In the genomic region with DNA sequence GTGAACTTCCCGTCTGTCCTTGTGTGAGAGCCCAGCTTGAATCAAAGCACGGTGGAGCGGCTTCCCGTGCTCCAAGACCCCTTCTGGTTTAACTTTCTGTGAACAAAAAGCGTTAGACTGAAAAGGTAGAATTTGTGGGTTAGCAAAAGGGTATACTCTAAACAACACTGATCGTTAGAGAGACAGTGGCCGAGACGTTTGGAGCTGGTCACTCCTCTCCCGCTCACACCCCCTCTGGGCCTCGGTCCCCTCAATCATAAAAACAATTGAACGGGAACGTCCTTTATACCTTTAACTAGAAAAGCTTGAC, we compare ENCODE assay signal across 8 cellular contexts. TPM values are rescaled to one million over a fixed set of nuclear protein-coding genes. Genes with fewer than 3 reads are reported as not detected.
DNase-seq lines count a peak whose midpoint lies in the region; ATAC-seq and TF ChIP-seq lines count a peak whose summit lies in the region.

No MANE protein-coding gene starts in this region.

- H3K27me3 Mint-ChIP-seq in activated CD8-positive, alpha-beta memory T cell treated with anti-CD3 and anti-CD28 coated beads, Interleukin-2, amount 10 ng/mL, durations not matched to agents 7 days and 5 days: no peaks in the 10 kb centered on the region

- peaks cover 5 to 6% of the 10 kb centered on the region in 2 donors for H3K4me1 ChIP-seq in ascending aorta
- H3K4me1 ChIP-seq in transverse colon: peaks cover 4 to 20% (median 14%) of the 10 kb centered on the region in 4 donors

- TF ChIP-seq EP300 in transverse colon (IDR thresholded peaks at IDR 0.05; ENCODE audit: low read depth): no peak

- no peak for ATAC-seq in activated CD8-positive, alpha-beta memory T cell treated with anti-CD3 and anti-CD28 coated beads, Interleukin-2, amount 10 ng/mL, durations not matched to agents 7 days and 5 days
- ATAC-seq in left lobe of liver: peak; percentile 11

- CTCF ChIA-PET in activated CD8-positive, alpha-beta memory T cell treated with anti-CD3 and anti-CD28 coated beads, Interleukin-2, amount 10 ng/mL, durations not matched to agents 7 days and 5 days (lab: Charles Lee): interaction anchor here (0.7 to 2.9 kb wide), 4 partner anchors 16 to 29 kb away, joined by 3 to 10 read pairs (median 3); no protein-coding TSS in a partner anchor

- H3K9me3 ChIP-seq in ascending aorta (no peaks in the 10 kb centered on the region), transverse colon (no peaks in the 10 kb centered on the region)

- H3K4me3 Mint-ChIP-seq in activated CD8-positive, alpha-beta memory T cell treated with anti-CD3 and anti-CD28 coated beads, Interleukin-2, amount 10 ng/mL, durations not matched to agents 7 days and 5 days: peak overlapping the region; percentile 86

- H3K27me3 ChIP-seq in ascending aorta (no peaks in the 10 kb centered on the region), transverse colon (no peaks in the 10 kb centered on the region)

- DNase-seq in activated CD8-positive, alpha-beta memory T cell treated with anti-CD3 and anti-CD28 coated beads, Interleukin-2, amount 10 ng/mL, durations not matched to agents 7 days and 5 days: no peak
- DNase-seq in activated CD8-positive, alpha-beta memory T cell treated with anti-CD3 and anti-CD28 coated beads, Interleukin-2, amount 50 U/mL, for 48 hours: no peak
- DNase-seq in ascending aorta (ENCODE audit: low spot score in 2 of 2) (no peak), left lobe of liver (ENCODE audit: low spot score) (no peak), transverse colon (no peak), NCI-H1694 (lab: John Stamatoyannopoulos, UW) (no peak), GM19238 (ENCODE audit: insufficient read length, low spot score) (no peak), 8988T (no peak)

- in situ Hi-C loops in transverse colon (cut with MboI; ENCODE audit: low pct_ligation_motif_present in 1 of 4, low pct_unique_long_range_greater_than_20kb in 1 of 4, low sequenced_read_pairs in 3 of 4): loop anchor here in 3 of 4 donors (10.0 to 25.0 kb wide), 2 partner anchors 112 to 859 kb away; a partner anchor contains a TSS

- peaks cover 17 to 24% of the 10 kb centered on the region in 2 donors for H3K36me3 ChIP-seq in ascending aorta
- peaks cover 0 to 17% (median 2%) of the 10 kb centered on the region in 4 donors for H3K36me3 ChIP-seq in transverse colon

- no peaks in the 10 kb centered on the region for H3K9me3 Mint-ChIP-seq in activated CD8-positive, alpha-beta memory T cell treated with anti-CD3 and anti-CD28 coated beads, Interleukin-2, amount 10 ng/mL, durations not matched to agents 7 days and 5 days (ENCODE audit: low read depth)

- H3K4me3 ChIP-seq in ascending aorta (peak overlapping the region; percentile 61 to 85), transverse colon (peak overlapping the region; percentile 78 to 97 (median 84))

- H3K27ac Mint-ChIP-seq in activated CD8-positive, alpha-beta memory T cell treated with anti-CD3 and anti-CD28 coated beads, Interleukin-2, amount 10 ng/mL, durations not matched to agents 7 days and 5 days: peak overlapping the region; percentile 90

- no peak for TF ChIP-seq CTCF in ascending aorta (IDR thresholded peaks at IDR 0.05)
- no peak for TF ChIP-seq CTCF in transverse colon (IDR thresholded peaks at IDR 0.05)

- WGBS in transverse colon (ENCODE audit: low coverage in 1 of 2), 2 donors: 1 to 3% methylated on average over 8 to 12 of the region's 12 CpGs

- no peak for TF ChIP-seq POLR2A in transverse colon (IDR thresholded peaks at IDR 0.05)

- peak overlapping the region; percentile 60 to 71 for H3K27ac ChIP-seq in ascending aorta
- H3K27ac ChIP-seq in transverse colon: peak overlapping the region; percentile 79 to 95 (median 85)

- intact Hi-C loops in ascending aorta (cut with DNase I): loop anchor here (5.0 kb wide), 1 partner anchor 36 kb away; a partner anchor contains a TSS
- intact Hi-C loops in transverse colon (cut with DNase I; ENCODE audit: low total_unique reads): no loop called here

- peaks cover 17% of the 10 kb centered on the region for H3K4me1 Mint-ChIP-seq in activated CD8-positive, alpha-beta memory T cell treated with anti-CD3 and anti-CD28 coated beads, Interleukin-2, amount 10 ng/mL, durations not matched to agents 7 days and 5 days

- H3K36me3 Mint-ChIP-seq in activated CD8-positive, alpha-beta memory T cell treated with anti-CD3 and anti-CD28 coated beads, Interleukin-2, amount 10 ng/mL, durations not matched to agents 7 days and 5 days: peaks cover 22% of the 10 kb centered on the region

RNA-seq across cellular contexts. Expression of a gene that starts 0.5 kb away (rescaled TPM):
- 10 to 100 TPM; 22.2 to 34.5 TPM for total RNA-seq in activated CD8-positive, alpha-beta memory T cell treated with anti-CD3 and anti-CD28 coated beads, Interleukin-2, amount 10 ng/mL, durations not matched to agents 7 days and 5 days
- 23.6 TPM for total RNA-seq in ascending aorta
- 10.8 TPM for total RNA-seq in left lobe of liver
- 10 to 100 TPM; 24.8 to 97.3 (median 33.6) TPM for total RNA-seq in transverse colon

RNA-seq across cellular contexts. Expression of a gene that starts 36.7 kb away (rescaled TPM):
- 10 to 100 TPM; 58.1 to 73.7 TPM for total RNA-seq in activated CD8-positive, alpha-beta memory T cell treated with anti-CD3 and anti-CD28 coated beads, Interleukin-2, amount 10 ng/mL, durations not matched to agents 7 days and 5 days
- total RNA-seq in ascending aorta: 45.1 TPM
- 1.9 TPM for total RNA-seq in left lobe of liver
- 10 to 100 TPM in 2 of 4 donors, 1 to 10 TPM in 2; 3.1 to 99.9 (median 11.0) TPM for total RNA-seq in transverse colon

RNA-seq across cellular contexts. Expression of a gene that starts 40.4 kb away (rescaled TPM):
- total RNA-seq in activated CD8-positive, alpha-beta memory T cell treated with anti-CD3 and anti-CD28 coated beads, Interleukin-2, amount 10 ng/mL, durations not matched to agents 7 days and 5 days: not detected
- total RNA-seq in ascending aorta (not detected), left lobe of liver (not detected), transverse colon (not detected)
